9 cellular contexts compared by ENCODE assay signal in genomic region chr3:126540342-126540849, GRCh38. TPM values are rescaled to one million over a fixed set of nuclear protein-coding genes. Genes with fewer than 3 reads are reported as not detected.
DNase-seq lines count a peak whose midpoint lies in the region; ATAC-seq and TF ChIP-seq lines count a peak whose summit lies in the region.
"Had no signal": no experiment of that assay in that cellular context is flagged by ENCODE, and none has a peak within 500 bp of the region (broad histone marks: within the 10 kb centered on the region; RNA-seq: fewer than 3 reads in every experiment).

No MANE protein-coding gene starts in this region.

- CTCF ChIA-PET in naive thymus-derived CD4-positive, alpha-beta T cell (lab: Charles Lee) = no interaction called here

- H3K36me3 Mint-ChIP-seq in dendritic cell treated with granulocyte-macrophage colony-stimulating factor and Interleukin-4, amounts not matched to agents 40 ng/mL and 50 ng/mL, for 4 days (ENCODE audit: low read depth) = peaks cover 82% of the 10 kb centered on the region
- no peaks in the 10 kb centered on the region for H3K36me3 Mint-ChIP-seq in naive thymus-derived CD4-positive, alpha-beta T cell
- H3K36me3 Mint-ChIP-seq in nephron progenitor cell (ENCODE audit: low read depth) = no peaks in the 10 kb centered on the region

- H3K27ac ChIP-seq in naive thymus-derived CD4-positive, alpha-beta T cell (ENCODE audit: low read depth, low read length) = no peak overlapping the region
- H3K27ac ChIP-seq: ovary had no signal

- POLR2A ChIA-PET in naive thymus-derived CD4-positive, alpha-beta T cell (lab: Charles Lee) = no interaction called here

- peak; percentile 71 for ATAC-seq in naive thymus-derived CD4-positive, alpha-beta T cell
- ATAC-seq in HG03354 (IDR thresholded peaks at IDR 0.05; ENCODE audit: poor library complexity, severe bottlenecking, unreplicated experiment) (no peak), HG03039 (IDR thresholded peaks at IDR 0.05; ENCODE audit: unreplicated experiment) (no peak)

- peak; percentile 13 for TF ChIP-seq POLR2A in NB4 (IDR thresholded peaks at IDR 0.05; ENCODE audit: extremely low read depth, insufficient read length)

- H3K4me3 ChIP-seq in NB4 (ENCODE audit: low read depth, low read length) = peak overlapping the region; percentile 48
- no peak overlapping the region for H3K4me3 ChIP-seq in naive thymus-derived CD4-positive, alpha-beta T cell (ENCODE audit: low read length)
- H3K4me3 ChIP-seq: ovary had no signal

- peak overlapping the region; percentile 97 for H3K27ac Mint-ChIP-seq in dendritic cell treated with granulocyte-macrophage colony-stimulating factor and Interleukin-4, amounts not matched to agents 40 ng/mL and 50 ng/mL, for 4 days
- H3K27ac Mint-ChIP-seq in naive thymus-derived CD4-positive, alpha-beta T cell = no peak overlapping the region
- no peak overlapping the region for H3K27ac Mint-ChIP-seq in nephron progenitor cell

- peaks cover 71% of the 10 kb centered on the region for H3K4me1 Mint-ChIP-seq in dendritic cell treated with granulocyte-macrophage colony-stimulating factor and Interleukin-4, amounts not matched to agents 40 ng/mL and 50 ng/mL, for 4 days (ENCODE audit: low read depth)
- H3K4me1 Mint-ChIP-seq in naive thymus-derived CD4-positive, alpha-beta T cell = peaks cover 0 to 15% (median 0%) of the 10 kb centered on the region in 7 donors
- peaks cover 13% of the 10 kb centered on the region for H3K4me1 Mint-ChIP-seq in nephron progenitor cell

- H3K36me3 ChIP-seq in naive thymus-derived CD4-positive, alpha-beta T cell (ENCODE audit: control insufficient read depth in 2 of 3, insufficient read depth in 3 of 3, low read length in 3 of 3) = no peaks in the 10 kb centered on the region
- H3K36me3 ChIP-seq: ovary had no signal

- no peaks in the 10 kb centered on the region for H3K4me1 ChIP-seq in naive thymus-derived CD4-positive, alpha-beta T cell (ENCODE audit: control insufficient read depth in 2 of 2, insufficient read depth in 2 of 2, low read length in 2 of 2)

- intact Hi-C loops in dendritic cell treated with granulocyte-macrophage colony-stimulating factor and Interleukin-4, amounts not matched to agents 40 ng/mL and 50 ng/mL, for 4 days (cut with micrococcal nuclease) = no loop called here
- intact Hi-C loops in naive thymus-derived CD4-positive, alpha-beta T cell (cut with micrococcal nuclease) = no loop called here

- H3K9me3 ChIP-seq in naive thymus-derived CD4-positive, alpha-beta T cell (ENCODE audit: control insufficient read depth in 2 of 3, low read length in 3 of 3) = no peaks in the 10 kb centered on the region
- H3K9me3 ChIP-seq: ovary had no signal

- H3K27me3 Mint-ChIP-seq in dendritic cell treated with granulocyte-macrophage colony-stimulating factor and Interleukin-4, amounts not matched to agents 40 ng/mL and 50 ng/mL, for 4 days = no peaks in the 10 kb centered on the region
- peaks cover 0 to 23% (median 16%) of the 10 kb centered on the region in 5 donors for H3K27me3 Mint-ChIP-seq in naive thymus-derived CD4-positive, alpha-beta T cell
- H3K27me3 Mint-ChIP-seq in nephron progenitor cell (ENCODE audit: low read depth, poor library complexity) = peaks cover 12% of the 10 kb centered on the region

- peak overlapping the region; percentile 18 for H3K4me3 Mint-ChIP-seq in dendritic cell treated with granulocyte-macrophage colony-stimulating factor and Interleukin-4, amounts not matched to agents 40 ng/mL and 50 ng/mL, for 4 days
- no peak overlapping the region for H3K4me3 Mint-ChIP-seq in naive thymus-derived CD4-positive, alpha-beta T cell
- no peak overlapping the region for H3K4me3 Mint-ChIP-seq in nephron progenitor cell

- H3K27me3 ChIP-seq in naive thymus-derived CD4-positive, alpha-beta T cell (ENCODE audit: control insufficient read depth in 2 of 2, insufficient read depth in 2 of 2, low read length in 2 of 2) = no peaks in the 10 kb centered on the region
- H3K27me3 ChIP-seq: ovary had no signal

- peaks cover 5% of the 10 kb centered on the region for H3K9me3 Mint-ChIP-seq in dendritic cell treated with granulocyte-macrophage colony-stimulating factor and Interleukin-4, amounts not matched to agents 40 ng/mL and 50 ng/mL, for 4 days
- peaks cover 0 to 3% (median 0%) of the 10 kb centered on the region in 11 donors for H3K9me3 Mint-ChIP-seq in naive thymus-derived CD4-positive, alpha-beta T cell
- no peaks in the 10 kb centered on the region for H3K9me3 Mint-ChIP-seq in nephron progenitor cell

- DNase-seq in CD1c-positive myeloid dendritic cell (ENCODE audit: extremely low spot score) (peak; percentile 81), NB4 (ENCODE audit: low read depth) (peak; percentile 97), nephron progenitor cell (no peak)
- DNase-seq in naive thymus-derived CD4-positive, alpha-beta T cell = peak in 1 of 9 donors; percentile 2
- DNase-seq in activated CD4-positive, alpha-beta T cell treated with anti-CD3 and anti-CD28 coated beads for 4 hours = no peak

- TF ChIP-seq CTCF in NB4 (IDR thresholded peaks at IDR 0.05; ENCODE audit: low read depth, low read length) (no peak), nephron progenitor cell (IDR thresholded peaks at IDR 0.05) (no peak)

RNA-seq across cellular contexts. Expression of gene CHST13, which starts 16.4 kb away (rescaled TPM):
- total RNA-seq in naive thymus-derived CD4-positive, alpha-beta T cell = 1 to 10 TPM in 1 of 5 experiments, under 1 TPM in 3, not detected in 1; 0.21 to 3.8 (median 0.54) TPM
- not detected for polyA plus RNA-seq in naive thymus-derived CD4-positive, alpha-beta T cell

RNA-seq across cellular contexts. Expression of gene C3orf22, which starts 18.3 kb away (rescaled TPM):
- not detected for total RNA-seq in naive thymus-derived CD4-positive, alpha-beta T cell
- polyA plus RNA-seq in naive thymus-derived CD4-positive, alpha-beta T cell = not detected

RNA-seq across cellular contexts. Expression of gene UROC1, which starts 22.8 kb away (rescaled TPM):
- not detected for total RNA-seq in naive thymus-derived CD4-positive, alpha-beta T cell
- polyA plus RNA-seq in naive thymus-derived CD4-positive, alpha-beta T cell = not detected

Comparison
In these comparisons a context has a peak if more than half of its experiments do, and no peak if none do; other contexts are left out.
1. DNase-seq: peak in CD1c-positive myeloid dendritic cell (single experiment) and NB4 (single experiment); none in nephron progenitor cell (single experiment) and activated CD4-positive, alpha-beta T cell treated with anti-CD3 and anti-CD28 coated beads for 4 hours (0 of 2).